Comparison of ENCODE assay signal across 18 cellular contexts in genomic region chr11:117606807-117607206, GRCh38.
DNase-seq lines count a peak whose midpoint lies in the region; ATAC-seq, FAIRE-seq and TF ChIP-seq lines count a peak whose summit lies in the region.
"Had no signal": no experiment of that assay in that cellular context is flagged by ENCODE, and none has a peak within 500 bp of the region (broad histone marks: within the 10 kb centered on the region; RNA-seq: fewer than 3 reads in every experiment).

No MANE protein-coding gene starts in this region.

- peaks cover 39% of the 10 kb centered on the region for H3K4me1 Mint-ChIP-seq in activated T-helper 1 cell treated with anti-CD3 and anti-CD28 coated beads, Interleukin-12 subunit alpha, Interleukin-12 subunit beta, Interleukin-2, Interleukin-4 antibody, amounts not matched to agents 30 ng/mL and 10 ng/mL and 1 ng/mL, durations not matched to agents 14 hours and 24 hours and 36 hours (ENCODE audit: low read depth)

- peaks cover 4% of the 10 kb centered on the region for H4K20me1 ChIP-seq in K562 (replicated peaks; ENCODE audit: control insufficient read depth, insufficient read depth, low read length)

- TF ChIP-seq RAD21 in K562 (CRISPR knock-in tag; conservative IDR thresholded peaks at IDR 0.05 in 1 of 2, IDR thresholded peaks at IDR 0.05 in 1 of 2) = no peak

- intact Hi-C loops in K562 (cut with micrococcal nuclease) = no loop called here
- intact Hi-C loops in activated T-helper 1 cell treated with anti-CD3 and anti-CD28 coated beads, Interleukin-12 subunit alpha, Interleukin-12 subunit beta, Interleukin-2, Interleukin-4 antibody, amounts not matched to agents 30 ng/mL and 10 ng/mL and 1 ng/mL, durations not matched to agents 14 hours and 24 hours and 36 hours (cut with micrococcal nuclease) = no loop called here

- FAIRE-seq in K562 (lab: Jason Lieb, UNC) = no peak
- FAIRE-seq: pancreas had no signal

- H3K9ac ChIP-seq in K562 (ENCODE audit: insufficient read depth in 1 of 2, low read depth in 2 of 2, low read length in 2 of 2) = no peak overlapping the region

- H3K9me1 ChIP-seq in K562 (ENCODE audit: control insufficient read depth, insufficient read depth, low read length) = no peaks in the 10 kb centered on the region

- no peaks in the 10 kb centered on the region for H3K36me3 ChIP-seq in K562 (ENCODE audit: control insufficient read depth, insufficient read depth, low read length)
- H3K36me3 ChIP-seq: gastroesophageal sphincter, left ventricle myocardium inferior, pancreas, tibial nerve had no signal

- no peak overlapping the region for H3K4me3 Mint-ChIP-seq in activated T-helper 1 cell treated with anti-CD3 and anti-CD28 coated beads, Interleukin-12 subunit alpha, Interleukin-12 subunit beta, Interleukin-2, Interleukin-4 antibody, amounts not matched to agents 30 ng/mL and 10 ng/mL and 1 ng/mL, durations not matched to agents 14 hours and 24 hours and 36 hours

- POLR2A ChIA-PET in K562 (lab: Yijun Ruan, JAX) = interaction anchor here (1.2 kb wide), 1 partner anchor 279 kb away, joined by 3 read pairs; the partner anchor contains the start of gene CEP164

- H3K4me1 ChIP-seq in K562 (replicated peaks in 1 of 2; ENCODE audit: control insufficient read depth in 2 of 2, insufficient read depth in 2 of 2, low read length in 2 of 2) = no peaks in the 10 kb centered on the region
- H3K4me1 ChIP-seq: gastroesophageal sphincter, left ventricle myocardium inferior, pancreas had no signal

- TF ChIP-seq CTCF in GM13977 (IDR thresholded peaks at IDR 0.05; ENCODE audit: extremely low read depth, insufficient read depth, missing control alignments) (no peak), K562 (IDR thresholded peaks at IDR 0.05 in 2 of 3, conservative IDR thresholded peaks at IDR 0.05 in 1 of 3; ENCODE audit: insufficient read depth in 2 of 3, low read depth in 1 of 3, low read length in 3 of 3) (no peak)

- ATAC-seq in HG03108 (IDR thresholded peaks at IDR 0.05; ENCODE audit: unreplicated experiment) (peak; percentile 43), K562 (no peak), HG02642 (IDR thresholded peaks at IDR 0.05; ENCODE audit: poor library complexity, unreplicated experiment) (no peak)
- ATAC-seq: gastroesophageal sphincter, pancreas had no signal

- H2AFZ ChIP-seq in K562 (ENCODE audit: low read depth, low read length) = no peak overlapping the region

- no peak overlapping the region for H3K4me3 ChIP-seq in K562
- H3K4me3 ChIP-seq: coronary artery, gastroesophageal sphincter, left ventricle myocardium inferior, pancreas, tibial nerve had no signal

- CTCF ChIA-PET in K562 (lab: Yijun Ruan, JAX; ENCODE audit: low intra/inter-chr PET ratio) = no interaction called here

- peaks cover 10 to 62% of the 10 kb centered on the region in 2 experiments; a peak in 3 of 5 replicates for H3K27me3 ChIP-seq in K562 (ENCODE audit: control insufficient read depth in 2 of 2, insufficient read depth in 2 of 2, low read length in 2 of 2)
- H3K27me3 ChIP-seq: pancreas, tibial nerve had no signal

- no peak for TF ChIP-seq EP300 in K562 (IDR thresholded peaks at IDR 0.05; ENCODE audit: low read length)

- DNase-seq in CD1c-positive myeloid dendritic cell (ENCODE audit: extremely low spot score) (peak; percentile 1), GM13977 (ENCODE audit: low spot score) (peak; percentile 47), K562 (ENCODE audit: extremely low read depth in 1 of 4, low spot score in 3 of 4) (no peak), EL (no peak), NCI-H345 treated with DMSO at 0.1 percent for 48 hours (lab: John Stamatoyannopoulos, UW; ENCODE audit: unreplicated experiment) (no peak)
- DNase-seq in activated T-helper 1 cell treated with anti-CD3 and anti-CD28 coated beads, Interleukin-12 subunit alpha, Interleukin-12 subunit beta, Interleukin-2, Interleukin-4 antibody, amounts not matched to agents 30 ng/mL and 10 ng/mL and 1 ng/mL, durations not matched to agents 14 hours and 24 hours and 36 hours (ENCODE audit: low spot score) = no peak
- DNase-seq: activated gamma-delta T cell; GF-D8; left ventricle myocardium inferior; NCI-H526 treated with DMSO at 0.1 percent for 48 hours; stimulated activated CD4-positive, alpha-beta T cell treated with anti-CD3 and anti-CD28 coated beads, Interleukin-4, amount 100 ng/mL, for 24 hours; stimulated activated CD8-positive, alpha-beta memory T cell treated with anti-CD3 and anti-CD28 coated beads, Interleukin-4, amount 100 ng/mL, for 48 hours had no signal

- H3K27me3 Mint-ChIP-seq in activated T-helper 1 cell treated with anti-CD3 and anti-CD28 coated beads, Interleukin-12 subunit alpha, Interleukin-12 subunit beta, Interleukin-2, Interleukin-4 antibody, amounts not matched to agents 30 ng/mL and 10 ng/mL and 1 ng/mL, durations not matched to agents 14 hours and 24 hours and 36 hours (ENCODE audit: insufficient read depth) = peaks cover 4% of the 10 kb centered on the region

- H3K4me2 ChIP-seq in K562 (ENCODE audit: insufficient read depth, low read length) = no peak overlapping the region

- BruUV-seq in K562 (replicated peaks; lab: Mats Ljungman, UMichigan) = no TSS peak

- in situ Hi-C loops in GM13977 (cut with MboI; ENCODE audit: low pct_unique_long_range_greater_than_20kb, low sequenced_read_pairs, unreplicated experiment) = no loop called here
- in situ Hi-C loops in K562 (cut with MboI) = no loop called here

- no peak overlapping the region for H3K27ac Mint-ChIP-seq in activated T-helper 1 cell treated with anti-CD3 and anti-CD28 coated beads, Interleukin-12 subunit alpha, Interleukin-12 subunit beta, Interleukin-2, Interleukin-4 antibody, amounts not matched to agents 30 ng/mL and 10 ng/mL and 1 ng/mL, durations not matched to agents 14 hours and 24 hours and 36 hours

- no peaks in the 10 kb centered on the region for H3K79me2 ChIP-seq in K562 (ENCODE audit: control insufficient read depth, insufficient read depth, low read length)

- 3% methylated on average over 5 of the region's 5 CpGs for WGBS in K562 (ENCODE audit: insufficient coverage, low coverage, missing lambda C conversion rate)

- no peaks in the 10 kb centered on the region for H3K36me3 Mint-ChIP-seq in activated T-helper 1 cell treated with anti-CD3 and anti-CD28 coated beads, Interleukin-12 subunit alpha, Interleukin-12 subunit beta, Interleukin-2, Interleukin-4 antibody, amounts not matched to agents 30 ng/mL and 10 ng/mL and 1 ng/mL, durations not matched to agents 14 hours and 24 hours and 36 hours (ENCODE audit: low read depth)

- no peak overlapping the region for H3K27ac ChIP-seq in K562 (ENCODE audit: extremely low read depth, low read depth, low read length)
- H3K27ac ChIP-seq: coronary artery, gastroesophageal sphincter, left ventricle myocardium inferior, pancreas, tibial nerve had no signal

- H3K9me3 ChIP-seq in K562 (replicated peaks; ENCODE audit: control insufficient read depth, insufficient read depth, low read depth, low read length) = no peaks in the 10 kb centered on the region
- H3K9me3 ChIP-seq: gastroesophageal sphincter, left ventricle myocardium inferior, pancreas, tibial nerve had no signal

- TF ChIP-seq POLR2A in K562 (conservative IDR thresholded peaks at IDR 0.05) = no peak

- H3K9me3 Mint-ChIP-seq in activated T-helper 1 cell treated with anti-CD3 and anti-CD28 coated beads, Interleukin-12 subunit alpha, Interleukin-12 subunit beta, Interleukin-2, Interleukin-4 antibody, amounts not matched to agents 30 ng/mL and 10 ng/mL and 1 ng/mL, durations not matched to agents 14 hours and 24 hours and 36 hours = no peaks in the 10 kb centered on the region

TF ChIP-seq in K562, 482 proteins besides CTCF, POLR2A, EP300 and RAD21:
- TF ChIP-seq SPI1 (IDR thresholded peaks at IDR 0.05; ENCODE audit: borderline replicate concordance, low read depth, low read length) = peak; percentile 28; the same call in 1 of the 2 replicates
- TF ChIP-seq HCFC1 (IDR thresholded peaks at IDR 0.05; ENCODE audit: low read depth, low read length) = no peak
- no peak for TF ChIP-seq ZBTB9 (CRISPR knock-in tag; IDR thresholded peaks at IDR 0.05)
- no peak for TF ChIP-seq SP2 (IDR thresholded peaks at IDR 0.05; ENCODE audit: extremely low read depth, low read depth, low read length, poor library complexity, severe bottlenecking)

Comparison
In these comparisons a context has a peak if more than half of its experiments do, and no peak if none do; other contexts are left out.
1. DNase-seq: peak in CD1c-positive myeloid dendritic cell (single experiment) and GM13977 (single experiment); none in K562 (0 of 4), EL (single experiment), activated T-helper 1 cell treated with anti-CD3 and anti-CD28 coated beads, Interleukin-12 subunit alpha, Interleukin-12 subunit beta, Interleukin-2, Interleukin-4 antibody, amounts not matched to agents 30 ng/mL and 10 ng/mL and 1 ng/mL, durations not matched to agents 14 hours and 24 hours and 36 hours (single experiment) and NCI-H345 treated with DMSO at 0.1 percent for 48 hours (single experiment).